27 cellular contexts compared by ENCODE assay signal in the genomic region with DNA sequence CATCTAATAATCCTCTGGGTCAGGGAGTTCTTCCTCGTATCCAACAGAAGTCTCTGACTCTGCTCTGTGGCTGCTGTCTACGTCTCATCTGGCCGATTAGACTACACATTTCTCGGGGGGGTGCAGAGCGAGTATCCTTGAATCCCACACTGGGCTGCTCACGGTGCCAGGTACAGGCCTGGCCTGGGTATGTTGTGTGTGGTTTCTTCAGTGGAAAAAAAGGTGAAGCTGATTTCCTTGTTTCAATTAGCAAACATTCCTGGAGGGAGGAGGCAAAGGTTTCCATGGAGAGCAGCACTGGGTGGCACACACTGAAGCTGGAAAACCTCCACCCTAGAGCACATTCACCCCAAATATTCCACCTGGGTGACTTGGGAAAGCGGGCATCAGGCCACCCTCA. TPM values are rescaled to one million over a fixed set of nuclear protein-coding genes. Genes with fewer than 3 reads are reported as not detected.
DNase-seq lines count a peak whose midpoint lies in the region; ATAC-seq and TF ChIP-seq lines count a peak whose summit lies in the region.
"Had no signal": no experiment of that assay in that cellular context is flagged by ENCODE, and none has a peak within 500 bp of the region (broad histone marks: within the 10 kb centered on the region; RNA-seq: fewer than 3 reads in every experiment).

No MANE protein-coding gene starts in this region.

- H3K27me3 ChIP-seq in osteoblast (ENCODE audit: insufficient read depth, low read length): no peaks in the 10 kb centered on the region
- H3K27me3 ChIP-seq: dorsolateral prefrontal cortex, Peyer's patch had no signal

- peaks cover 34% of the 10 kb centered on the region for H3K4me1 ChIP-seq in osteoblast (ENCODE audit: insufficient read depth, low read length)

- H4K20me1 ChIP-seq in osteoblast (ENCODE audit: insufficient read depth, low read length): no peaks in the 10 kb centered on the region

- peaks cover 5% of the 10 kb centered on the region for H3K79me2 ChIP-seq in osteoblast (ENCODE audit: insufficient read depth, low read length)

- TF ChIP-seq CTCF in osteoblast (IDR thresholded peaks at IDR 0.05; ENCODE audit: extremely low read depth, low read depth, low read length): no peak

- no peaks in the 10 kb centered on the region for H3K36me3 ChIP-seq in osteoblast (ENCODE audit: insufficient read depth, low read length)
- H3K36me3 ChIP-seq: Peyer's patch had no signal

- peak overlapping the region; percentile 48 for H3K27ac ChIP-seq in temporal lobe (ENCODE audit: low read depth, low read length)
- no peak overlapping the region for H3K27ac ChIP-seq in osteoblast (ENCODE audit: low read depth, low read length)
- H3K27ac ChIP-seq: Peyer's patch had no signal

- no peak overlapping the region for H2AFZ ChIP-seq in osteoblast (ENCODE audit: low read length)

- H3K9me3 ChIP-seq in osteoblast (ENCODE audit: low read depth, low read length): no peaks in the 10 kb centered on the region
- H3K9me3 ChIP-seq: Peyer's patch had no signal

- H3K4me3 ChIP-seq in osteoblast (ENCODE audit: insufficient read depth, low read length): no peak overlapping the region
- H3K4me3 ChIP-seq: dorsolateral prefrontal cortex, Peyer's patch had no signal

- H3K4me2 ChIP-seq in osteoblast (ENCODE audit: insufficient read depth, low read length): no peak overlapping the region

- no peak for ATAC-seq in GM21528 (IDR thresholded peaks at IDR 0.05; ENCODE audit: low FRiP score, unreplicated experiment)
- ATAC-seq: CD8-positive, alpha-beta T cell; natural killer cell treated with Interleukin-12 subunit alpha and Interleukin-12 subunit beta and Interleukin-15 and Interleukin-18, amount 100 ng/mL, for 72 hours; stimulated activated naive B cell treated with anti-CD40 and anti-IgM and Interleukin-4, amounts not matched to agents 10 μg/mL and 1 μg/mL and 100 μg/mL, for 72 hours had no signal

- peak; percentile 48 for DNase-seq in activated CD8-positive, alpha-beta memory T cell treated with anti-CD3 and anti-CD28 coated beads for 24 hours
- DNase-seq in activated CD8-positive, alpha-beta memory T cell treated with anti-CD3 and anti-CD28 coated beads, Interleukin-2, amount 50 U/mL, for 48 hours: no peak
- DNase-seq in ecto neural progenitor cell (ENCODE audit: low spot score): peak; percentile 33
- DNase-seq in mesenteric fat pad (ENCODE audit: low spot score): peak; percentile 28
- no peak for DNase-seq in hepatic stellate cell (ENCODE audit: low spot score)
- no peak for DNase-seq in osteoblast (ENCODE audit: insufficient read length, low spot score, missing footprints)
- DNase-seq: 8988T; activated CD4-positive, alpha-beta T cell treated with anti-CD3 and anti-CD28 coated beads, Interleukin-2, amount 10 ng/mL, durations not matched to agents 24 days and 14 days; activated CD8-positive, alpha-beta memory T cell treated with anti-CD3 and anti-CD28 coated beads, Interleukin-2, amount 50 U/mL, for 4 hours; activated effector memory CD4-positive, alpha-beta T cell treated with Interleukin-2 at 50 U/mL for 16 hours; caudate nucleus; dorsolateral prefrontal cortex; foreskin melanocyte; HCEC 1CT; MM.1S; NCI-H1436 treated with DMSO at 0.1 percent for 48 hours; NCI-H524 treated with DMSO at 0.1 percent for 48 hours; Peyer's patch; stimulated activated naive B cell treated with anti-CD40 and anti-IgM and Interleukin-4, amounts not matched to agents 10 μg/mL and 1 μg/mL and 100 μg/mL, for 72 hours had no signal

RNA-seq across cellular contexts. Expression of a gene that starts 2.0 kb away (rescaled TPM):
- total RNA-seq in mesenteric fat pad (6.0 TPM), temporal lobe (0.49 TPM), osteoblast (7.6 and 7.7 TPM in 2 replicates)
- total RNA-seq: activated CD4-positive, alpha-beta T cell treated with anti-CD3 and anti-CD28 coated beads, Interleukin-2, amount 10 ng/mL, durations not matched to agents 24 days and 14 days; CD8-positive, alpha-beta T cell; epithelial cell of proximal tubule; natural killer cell treated with Interleukin-12 subunit alpha and Interleukin-12 subunit beta and Interleukin-15 and Interleukin-18, amount 100 ng/mL, for 72 hours had no signal

RNA-seq across cellular contexts. Expression of a gene that starts 18.5 kb away (rescaled TPM):
- 0.35 TPM for total RNA-seq in mesenteric fat pad
- 0.25 TPM for total RNA-seq in temporal lobe
- total RNA-seq in osteoblast: not detected in 2 replicates
- total RNA-seq: activated CD4-positive, alpha-beta T cell treated with anti-CD3 and anti-CD28 coated beads, Interleukin-2, amount 10 ng/mL, durations not matched to agents 24 days and 14 days; CD8-positive, alpha-beta T cell; dorsolateral prefrontal cortex; epithelial cell of proximal tubule; kidney epithelial cell; natural killer cell treated with Interleukin-12 subunit alpha and Interleukin-12 subunit beta and Interleukin-15 and Interleukin-18, amount 100 ng/mL, for 72 hours; posterior vena cava; SK-MEL-5 had no signal

RNA-seq across cellular contexts. Expression of a gene that starts 47.7 kb away (rescaled TPM):
- 2.2 TPM for total RNA-seq in mesenteric fat pad
- not detected for total RNA-seq in temporal lobe
- not detected in 2 replicates for total RNA-seq in osteoblast
- total RNA-seq: activated CD4-positive, alpha-beta T cell treated with anti-CD3 and anti-CD28 coated beads, Interleukin-2, amount 10 ng/mL, durations not matched to agents 24 days and 14 days; CD8-positive, alpha-beta T cell; SK-MEL-5 had no signal

Comparison
In these comparisons a context has a peak if more than half of its experiments do, and no peak if none do; other contexts are left out.
1. DNase-seq: peak in activated CD8-positive, alpha-beta memory T cell treated with anti-CD3 and anti-CD28 coated beads for 24 hours (single experiment), ecto neural progenitor cell (single experiment) and mesenteric fat pad (single experiment); none in activated CD8-positive, alpha-beta memory T cell treated with anti-CD3 and anti-CD28 coated beads, Interleukin-2, amount 50 U/mL, for 48 hours (single experiment), hepatic stellate cell (single experiment) and osteoblast (single experiment).